In the genomic region with DNA sequence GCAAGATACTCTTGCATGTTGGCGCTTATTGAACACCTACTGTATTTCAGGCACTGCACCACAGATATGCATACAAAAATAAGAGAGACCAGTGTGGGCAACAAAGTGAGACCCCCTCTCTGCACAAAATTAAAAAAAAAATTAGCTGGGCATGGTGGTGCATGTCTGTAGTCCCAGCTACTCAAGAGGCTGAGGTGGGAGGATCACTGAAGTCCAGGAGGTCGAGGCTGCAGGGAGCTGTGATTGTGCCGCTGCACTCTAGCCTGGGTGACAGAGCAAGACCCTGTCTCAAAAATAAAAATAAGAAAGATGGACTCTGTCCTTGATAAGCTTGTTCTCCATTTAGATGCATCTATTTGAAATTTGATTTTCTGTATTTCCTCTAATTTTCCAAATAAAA, we compare ENCODE assay signal across 10 cellular contexts. TPM values are rescaled to one million over a fixed set of nuclear protein-coding genes. Genes with fewer than 3 reads are reported as not detected.
A peak's percentile ranks its signal among the peaks of the same experiment; 100 is the strongest.
DNase-seq lines count a peak whose midpoint lies in the region; ATAC-seq and TF ChIP-seq lines count a peak whose summit lies in the region.
"Had no signal": no experiment of that assay in that cellular context is flagged by ENCODE, and none has a peak within 500 bp of the region (broad histone marks: within the 10 kb centered on the region; RNA-seq: fewer than 3 reads in every experiment).

No MANE protein-coding gene starts in this region.

- peaks cover 56% of the 10 kb centered on the region for H3K4me1 Mint-ChIP-seq in CD4-positive, alpha-beta T cell (ENCODE audit: low read depth)
- H3K4me1 Mint-ChIP-seq in IgD-negative memory B cell (peaks cover 10 to 22% (median 14%) of the 10 kb centered on the region in 3 donors), Calu3 (ENCODE audit: low read depth, unreplicated experiment) (no peaks in the 10 kb centered on the region)

- H3K4me3 ChIP-seq in adipocyte (ENCODE audit: low read length) (peak overlapping the region; percentile 72), neutrophil (ENCODE audit: low read depth in 1 of 2, low read length in 1 of 2) (no peak overlapping the region)

- no peaks in the 10 kb centered on the region for H3K27me3 Mint-ChIP-seq in CD4-positive, alpha-beta T cell
- H3K27me3 Mint-ChIP-seq in IgD-negative memory B cell (no peaks in the 10 kb centered on the region), Calu3 (ENCODE audit: unreplicated experiment) (no peaks in the 10 kb centered on the region)

- H3K9me3 ChIP-seq in CD4-positive, alpha-beta T cell (ENCODE audit: control insufficient read depth, low read length): no peaks in the 10 kb centered on the region
- H3K9me3 ChIP-seq in adipocyte (ENCODE audit: control insufficient read depth, low read length) (no peaks in the 10 kb centered on the region), neutrophil (no peaks in the 10 kb centered on the region)
- H3K9me3 ChIP-seq: prostate gland had no signal

- H3K9ac ChIP-seq in adipocyte (ENCODE audit: low read length): peak overlapping the region; percentile 68

- no peak overlapping the region for H3K27ac ChIP-seq in CD4-positive, alpha-beta T cell (ENCODE audit: low read depth, low read length)
- peak overlapping the region; percentile 61 for H3K27ac ChIP-seq in neutrophil

- peak overlapping the region; percentile 88 for H3K27ac Mint-ChIP-seq in CD4-positive, alpha-beta T cell
- H3K27ac Mint-ChIP-seq in IgD-negative memory B cell (peak overlapping the region; percentile 14 to 84 (median 63)), Calu3 (ENCODE audit: unreplicated experiment) (no peak overlapping the region)

- H3K4me3 Mint-ChIP-seq in CD4-positive, alpha-beta T cell: peak overlapping the region; percentile 80
- peak overlapping the region in 3 of 4 donors; percentile 78 to 90 (median 84) for H3K4me3 Mint-ChIP-seq in IgD-negative memory B cell
- no peak overlapping the region for H3K4me3 Mint-ChIP-seq in Calu3 (ENCODE audit: low read depth, unreplicated experiment)

- intact Hi-C loops in CD4-positive, alpha-beta T cell (cut with DNase I, micrococcal nuclease): loop anchor here (2.0 kb wide), 2 partner anchors 14 to 20 kb away; no protein-coding TSS in a partner anchor
- intact Hi-C loops in Calu3 (cut with micrococcal nuclease; ENCODE audit: unreplicated experiment): no loop called here

- no peak for TF ChIP-seq CTCF in CD4-positive, alpha-beta T cell (IDR thresholded peaks at IDR 0.05)
- TF ChIP-seq CTCF in neutrophil (IDR thresholded peaks at IDR 0.05): no peak
- TF ChIP-seq CTCF in Calu3 (IDR thresholded peaks at IDR 0.05; ENCODE audit: unreplicated experiment): no peak

- POLR2A ChIA-PET in CD4-positive, alpha-beta T cell (lab: Charles Lee): interaction anchor here (0.6 to 3.4 kb wide), 7 partner anchors 8 to 1463 kb away, joined by 3 to 37 read pairs (median 5); partner anchors contain the start of gene FEM1B

- H3K36me3 ChIP-seq in adipocyte (ENCODE audit: control insufficient read depth, insufficient read depth, low read length, severe bottlenecking) (peaks cover 7% of the 10 kb centered on the region), neutrophil (peaks cover 2% of the 10 kb centered on the region)
- H3K36me3 ChIP-seq: prostate gland had no signal

- no TSS peak for BruUV-seq in Calu3 (replicated peaks; lab: Mats Ljungman, UMichigan)

- peaks cover 28% of the 10 kb centered on the region for H3K36me3 Mint-ChIP-seq in CD4-positive, alpha-beta T cell (ENCODE audit: low read depth)
- H3K36me3 Mint-ChIP-seq in IgD-negative memory B cell (peaks cover 3% of the 10 kb centered on the region), Calu3 (ENCODE audit: insufficient read depth, unreplicated experiment) (peaks cover 19% of the 10 kb centered on the region)

- CTCF ChIA-PET in CD4-positive, alpha-beta T cell (lab: Charles Lee): interaction anchor here (1.3 to 3.8 kb wide), 3 partner anchors 8 to 45 kb away, joined by 3 to 18 read pairs (median 6); partner anchors contain the start of gene FEM1B
- CTCF ChIA-PET in Calu3 (lab: Charles Lee): interaction anchor here (1.0 to 2.5 kb wide), 2 partner anchors 8 to 46 kb away, joined by 4 to 7 read pairs; no protein-coding TSS in a partner anchor

- no peaks in the 10 kb centered on the region for H3K27me3 ChIP-seq in CD4-positive, alpha-beta T cell (ENCODE audit: control insufficient read depth, insufficient read depth, low read length)
- H3K27me3 ChIP-seq in adipocyte (replicated peaks; ENCODE audit: control insufficient read depth, insufficient read depth, low read length): no peaks in the 10 kb centered on the region
- H3K27me3 ChIP-seq in neutrophil: no peaks in the 10 kb centered on the region

- DNase-seq in CD4-positive, alpha-beta T cell: no peak
- no peak for DNase-seq in adipocyte (ENCODE audit: low read depth)
- no peak for DNase-seq in Calu3
- DNase-seq in RPMI8226: no peak
- DNase-seq in activated effector memory CD4-positive, alpha-beta T cell treated with Interleukin-2 at 50 U/mL for 16 hours: no peak
- DNase-seq: stimulated activated CD4-positive, alpha-beta T cell treated with anti-CD3 and anti-CD28 coated beads, Interleukin-1b, Interleukin-23, amount 100 ng/mL, for 48 hours; T1000 had no signal

- H3K4me1 ChIP-seq in adipocyte (ENCODE audit: control insufficient read depth, insufficient read depth, low read length) (peaks cover 46% of the 10 kb centered on the region), neutrophil (ENCODE audit: control insufficient read depth in 1 of 2, insufficient read depth in 1 of 2, low read depth in 1 of 2, low read length in 1 of 2) (peaks cover 10 to 14% of the 10 kb centered on the region in 2 experiments)
- H3K4me1 ChIP-seq: prostate gland had no signal

- H3K9me3 Mint-ChIP-seq in CD4-positive, alpha-beta T cell: no peaks in the 10 kb centered on the region
- no peaks in the 10 kb centered on the region for H3K9me3 Mint-ChIP-seq in IgD-negative memory B cell
- no peaks in the 10 kb centered on the region for H3K9me3 Mint-ChIP-seq in Calu3 (ENCODE audit: low read depth, unreplicated experiment)

- no peak for ATAC-seq in CD4-positive, alpha-beta T cell (ENCODE audit: poor library complexity)

RNA-seq across cellular contexts. Expression of gene FEM1B, which starts 20.8 kb away (rescaled TPM):
- 10 to 100 TPM; 83.2 to 94.9 TPM for total RNA-seq in CD4-positive, alpha-beta T cell
- polyA plus RNA-seq in IgD-negative memory B cell: 21.5 TPM
- total RNA-seq in Calu3 (2022): 41.4 and 53.3 TPM in 2 replicates
